Comparison of ENCODE assay signal across 10 cellular contexts in genomic region chr19:55657004-55657747, GRCh38. TPM values are rescaled to one million over a fixed set of nuclear protein-coding genes. Genes with fewer than 3 reads are reported as not detected.
DNase-seq lines count a peak whose midpoint lies in the region; ATAC-seq and TF ChIP-seq lines count a peak whose summit lies in the region.
"Had no signal": no experiment of that assay in that cellular context is flagged by ENCODE, and none has a peak within 500 bp of the region (broad histone marks: within the 10 kb centered on the region; RNA-seq: fewer than 3 reads in every experiment).

No MANE protein-coding gene starts in this region.

- H3K27ac Mint-ChIP-seq in chondrocyte (ENCODE audit: unreplicated experiment) (peak overlapping the region; percentile 57), nephron (peak overlapping the region; percentile 29 to 60 (median 45))

- ATAC-seq in HG03039 (IDR thresholded peaks at IDR 0.05; ENCODE audit: unreplicated experiment) (no peak), GM18498 (IDR thresholded peaks at IDR 0.05; ENCODE audit: unreplicated experiment) (no peak)

- H3K36me3 Mint-ChIP-seq in chondrocyte (ENCODE audit: low read depth) (peaks cover 5% of the 10 kb centered on the region), nephron (ENCODE audit: low read depth) (peaks cover 21% of the 10 kb centered on the region)

- TF ChIP-seq POLR2A in NB4 (IDR thresholded peaks at IDR 0.05; ENCODE audit: extremely low read depth, insufficient read length) = no peak

- H3K4me3 ChIP-seq in NB4 (ENCODE audit: low read depth, low read length) = peak overlapping the region; percentile 98

- H3K9me3 Mint-ChIP-seq in chondrocyte (ENCODE audit: low read depth) (no peaks in the 10 kb centered on the region), nephron (no peaks in the 10 kb centered on the region)

- TF ChIP-seq CTCF in NB4 (IDR thresholded peaks at IDR 0.05; ENCODE audit: low read depth, low read length) (no peak), chondrocyte (IDR thresholded peaks at IDR 0.05) (no peak), nephron (IDR thresholded peaks at IDR 0.05; ENCODE audit: unreplicated experiment in 3 of 3) (no peak)

- H3K4me3 Mint-ChIP-seq in chondrocyte (ENCODE audit: unreplicated experiment) (peak overlapping the region; percentile 99), nephron (peak overlapping the region; percentile 91 to 93 (median 92))

- no peaks in the 10 kb centered on the region for H3K27me3 Mint-ChIP-seq in chondrocyte (ENCODE audit: low read depth)
- peaks cover 5% of the 10 kb centered on the region for H3K27me3 Mint-ChIP-seq in nephron (ENCODE audit: low read depth)

- DNase-seq in COLO668 (lab: John Stamatoyannopoulos, UW; ENCODE audit: unreplicated experiment) (peak; percentile 18), NB4 (ENCODE audit: low read depth) (no peak), chondrocyte (ENCODE audit: low spot score) (no peak), GM03348 (ENCODE audit: low spot score) (no peak), SHP77 treated with DMSO at 0.1 percent for 48 hours (lab: John Stamatoyannopoulos, UW) (no peak)
- DNase-seq: activated CD8-positive, alpha-beta memory T cell treated with anti-CD3 and anti-CD28 coated beads, Interleukin-2, amount 50 U/mL, for 48 hours; stimulated activated CD4-positive, alpha-beta T cell treated with anti-CD3 and anti-CD28 coated beads, Interleukin-15, amount 100 ng/mL, for 24 hours had no signal

- peaks cover 39% of the 10 kb centered on the region for H3K4me1 Mint-ChIP-seq in chondrocyte (ENCODE audit: low read depth)
- peaks cover 32% of the 10 kb centered on the region for H3K4me1 Mint-ChIP-seq in nephron

RNA-seq across cellular contexts. Expression of gene U2AF2, which starts 2.3 kb away (rescaled TPM):
- total RNA-seq in chondrocyte = 119 to 137 TPM (median 129 TPM) in 3 replicates

RNA-seq across cellular contexts. Expression of gene CCDC106, which starts 9.2 kb away (rescaled TPM):
- total RNA-seq in chondrocyte = 20.9 to 26.5 TPM (median 23.5 TPM) in 3 replicates

RNA-seq across cellular contexts. Expression of gene ZNF581, which starts 13.7 kb away (rescaled TPM):
- total RNA-seq in chondrocyte = 20.8 to 24.7 TPM (median 24.2 TPM) in 3 replicates

RNA-seq across cellular contexts. Expression of gene ZNF580, which starts 16.4 kb away (rescaled TPM):
- total RNA-seq in chondrocyte = 42.3 to 59.8 TPM (median 45.0 TPM) in 3 replicates

RNA-seq across cellular contexts. Expression of gene EPN1, which starts 17.9 kb away (rescaled TPM):
- 105 to 127 TPM (median 124 TPM) in 3 replicates for total RNA-seq in chondrocyte
